Comparison of ENCODE assay signal across 21 cellular contexts in genomic region chr4:122832732-122833131, GRCh38. TPM values are rescaled to one million over a fixed set of nuclear protein-coding genes. Genes with fewer than 3 reads are reported as not detected.
DNase-seq lines count a peak whose midpoint lies in the region; ATAC-seq and TF ChIP-seq lines count a peak whose summit lies in the region.
"Had no signal": no experiment of that assay in that cellular context is flagged by ENCODE, and none has a peak within 500 bp of the region (broad histone marks: within the 10 kb centered on the region; RNA-seq: fewer than 3 reads in every experiment).

No MANE protein-coding gene starts in this region.

- peaks cover 48% of the 10 kb centered on the region for H3K4me1 Mint-ChIP-seq in GM23338

- peak overlapping the region; percentile 37 for H3K4me3 Mint-ChIP-seq in GM23338
- H3K4me3 Mint-ChIP-seq: activated CD4-positive, alpha-beta T cell treated with anti-CD3 and anti-CD28 coated beads, Interleukin-2, amount 10 ng/mL, durations not matched to agents 24 days and 14 days; activated CD8-positive, alpha-beta memory T cell treated with anti-CD3 and anti-CD28 coated beads, Interleukin-2, amount 10 ng/mL, durations not matched to agents 7 days and 5 days; T-cell had no signal

- H2AFZ ChIP-seq in GM23338 = no peak overlapping the region
- no peak overlapping the region for H2AFZ ChIP-seq in smooth muscle cell (ENCODE audit: low read depth)
- H2AFZ ChIP-seq: hepatocyte had no signal

- H4K20me1 ChIP-seq in GM23338 (replicated peaks; ENCODE audit: insufficient read depth) (peaks cover 50% of the 10 kb centered on the region), smooth muscle cell (ENCODE audit: low read depth) (peaks cover 6% of the 10 kb centered on the region)

- ATAC-seq in GM23338 (no peak), GM19324 (IDR thresholded peaks at IDR 0.05; ENCODE audit: low FRiP score, unreplicated experiment) (no peak), GM21576 (IDR thresholded peaks at IDR 0.05; ENCODE audit: unreplicated experiment) (no peak)
- ATAC-seq: activated CD8-positive, alpha-beta memory T cell treated with anti-CD3 and anti-CD28 coated beads, Interleukin-2, amount 10 ng/mL, durations not matched to agents 7 days and 5 days; activated naive CD4-positive, alpha-beta T cell treated with anti-CD3 and anti-CD28 coated beads, Interleukin-2, amount 50 U/mL, for 72 hours; sciatic nerve; T-cell had no signal

- H3K36me3 ChIP-seq in GM23338 (ENCODE audit: insufficient read depth) = no peaks in the 10 kb centered on the region; the same call in 1 of the 2 replicates
- H3K36me3 ChIP-seq in adipocyte (ENCODE audit: control insufficient read depth, insufficient read depth, low read length, severe bottlenecking) = peaks cover 5% of the 10 kb centered on the region
- no peaks in the 10 kb centered on the region for H3K36me3 ChIP-seq in smooth muscle cell (ENCODE audit: low read depth)
- H3K36me3 ChIP-seq: BLaER1 treated with 17β-estradiol and CSF1 and Interleukin-3, amounts not matched to agents 10 nM and 100 nM; brain microvascular endothelial cell; ovary had no signal

- peaks cover 82% of the 10 kb centered on the region for H3K4me1 ChIP-seq in GM23338 (ENCODE audit: insufficient read depth)
- H3K4me1 ChIP-seq in adipocyte (ENCODE audit: control insufficient read depth, insufficient read depth, low read length) = peaks cover 67% of the 10 kb centered on the region
- H3K4me1 ChIP-seq in smooth muscle cell (ENCODE audit: low read depth) = peaks cover 32% of the 10 kb centered on the region

- H3F3A ChIP-seq in GM23338 (replicated peaks; ENCODE audit: low read depth) = peaks cover 2% of the 10 kb centered on the region
- peaks cover 4% of the 10 kb centered on the region for H3F3A ChIP-seq in smooth muscle cell (ENCODE audit: low read depth)

- H3K27ac ChIP-seq in GM23338 (ENCODE audit: low read depth) (peak overlapping the region; percentile 28; the same call in 1 of the 2 replicates), smooth muscle cell (ENCODE audit: low read depth) (no peak overlapping the region)
- H3K27ac ChIP-seq: BLaER1 treated with 17β-estradiol and CSF1 and Interleukin-3, amounts not matched to agents 10 nM and 100 nM; brain microvascular endothelial cell; hepatocyte; ovary had no signal

- H3K27ac Mint-ChIP-seq in GM23338 = no peak overlapping the region
- H3K27ac Mint-ChIP-seq: activated CD4-positive, alpha-beta T cell treated with anti-CD3 and anti-CD28 coated beads, Interleukin-2, amount 10 ng/mL, durations not matched to agents 24 days and 14 days; activated CD8-positive, alpha-beta memory T cell treated with anti-CD3 and anti-CD28 coated beads, Interleukin-2, amount 10 ng/mL, durations not matched to agents 7 days and 5 days; activated naive CD4-positive, alpha-beta T cell treated with anti-CD3 and anti-CD28 coated beads, Interleukin-2, amount 50 U/mL, for 72 hours; T-cell had no signal

- H3K9me2 ChIP-seq in GM23338 (ENCODE audit: insufficient read depth) = no peaks in the 10 kb centered on the region

- peaks cover 52% of the 10 kb centered on the region for H3K36me3 Mint-ChIP-seq in GM23338 (ENCODE audit: low read depth)
- H3K36me3 Mint-ChIP-seq: T-cell had no signal

- peaks cover 9% of the 10 kb centered on the region for H3K27me3 Mint-ChIP-seq in GM23338 (ENCODE audit: insufficient read depth, low read depth, poor library complexity)

- H3K4me2 ChIP-seq in GM23338 (peak overlapping the region; percentile 72), smooth muscle cell (peak overlapping the region; percentile 15)
- H3K4me2 ChIP-seq: BLaER1 treated with 17β-estradiol and CSF1 and Interleukin-3, amounts not matched to agents 10 nM and 100 nM; hepatocyte had no signal

- H3K9me3 ChIP-seq in adipocyte (ENCODE audit: control insufficient read depth, low read length) = no peaks in the 10 kb centered on the region
- no peaks in the 10 kb centered on the region for H3K9me3 ChIP-seq in smooth muscle cell (replicated peaks; ENCODE audit: low read depth)
- H3K9me3 ChIP-seq: ovary had no signal

- H3K27me3 ChIP-seq in GM23338 (ENCODE audit: insufficient read depth) (no peaks in the 10 kb centered on the region), adipocyte (replicated peaks; ENCODE audit: control insufficient read depth, insufficient read depth, low read length) (no peaks in the 10 kb centered on the region), smooth muscle cell (ENCODE audit: low read depth) (peaks cover 4% of the 10 kb centered on the region)
- H3K27me3 ChIP-seq: brain microvascular endothelial cell, ovary had no signal

- TF ChIP-seq CTCF in GM23338 (conservative IDR thresholded peaks at IDR 0.05; ENCODE audit: low read depth in 2 of 2) = no peak
- TF ChIP-seq CTCF in smooth muscle cell (IDR thresholded peaks at IDR 0.05; ENCODE audit: borderline replicate concordance, insufficient read depth, poor library complexity, severe bottlenecking) = no peak

- no peak overlapping the region for H3K9ac ChIP-seq in adipocyte (ENCODE audit: low read length)
- H3K9ac ChIP-seq in smooth muscle cell (ENCODE audit: low read depth) = no peak overlapping the region
- H3K9ac ChIP-seq: BLaER1 treated with 17β-estradiol and CSF1 and Interleukin-3, amounts not matched to agents 10 nM and 100 nM had no signal

- H3K79me2 ChIP-seq in GM23338 (replicated peaks; ENCODE audit: insufficient read depth) (peaks cover 96% of the 10 kb centered on the region), smooth muscle cell (ENCODE audit: low read depth) (peaks cover 55% of the 10 kb centered on the region)

- peak overlapping the region; percentile 68 for H3K4me3 ChIP-seq in GM23338
- no peak overlapping the region for H3K4me3 ChIP-seq in adipocyte (ENCODE audit: low read length)
- no peak overlapping the region for H3K4me3 ChIP-seq in smooth muscle cell
- H3K4me3 ChIP-seq: BLaER1 treated with 17β-estradiol and CSF1 and Interleukin-3, amounts not matched to agents 10 nM and 100 nM; hepatocyte; ovary had no signal

- DNase-seq in GM23338 (ENCODE audit: low spot score) = no peak
- DNase-seq in adipocyte (ENCODE audit: low read depth) = peak; percentile 25
- peak; percentile 41 for DNase-seq in glomerular visceral epithelial cell (ENCODE audit: extremely low spot score)
- no peak for DNase-seq in smooth muscle cell (lab: John Stamatoyannopoulos, UW; ENCODE audit: unreplicated experiment)
- DNase-seq in NCI-H524 treated with DMSO at 0.1 percent for 48 hours (lab: John Stamatoyannopoulos, UW) = no peak
- DNase-seq: activated CD4-positive, alpha-beta T cell treated with anti-CD3 and anti-CD28 coated beads, Interleukin-2, amount 10 ng/mL, durations not matched to agents 24 days and 14 days; activated CD8-positive, alpha-beta memory T cell treated with anti-CD3 and anti-CD28 coated beads, Interleukin-2, amount 10 ng/mL, durations not matched to agents 7 days and 5 days; brain microvascular endothelial cell; Calu3; cortex of kidney; KBM-7; NCI-H187; ovary; SHP77 treated with DMSO at 0.1 percent for 48 hours; T-cell had no signal

- 47% methylated on average over 1 of the region's 1 CpG for WGBS in smooth muscle cell (ENCODE audit: low lambda C conversion rate)

- H3K9me3 Mint-ChIP-seq in GM23338 = no peaks in the 10 kb centered on the region
- H3K9me3 Mint-ChIP-seq: activated CD4-positive, alpha-beta T cell treated with anti-CD3 and anti-CD28 coated beads, Interleukin-2, amount 10 ng/mL, durations not matched to agents 24 days and 14 days; activated naive CD4-positive, alpha-beta T cell treated with anti-CD3 and anti-CD28 coated beads, Interleukin-2, amount 50 U/mL, for 72 hours; T-cell had no signal

TF ChIP-seq in GM23338, 12 proteins besides CTCF, POLR2A, EP300 and RAD21 (continues in another document):
- TF ChIP-seq POLR2AphosphoS5 (IDR thresholded peaks at IDR 0.05; ENCODE audit: low read depth) (no peak), EZH2 (IDR thresholded peaks at IDR 0.05; ENCODE audit: low read depth, unreplicated experiment) (no peak), ZNF331 (CRISPR knock-in tag; IDR thresholded peaks at IDR 0.05; ENCODE audit: low read depth) (no peak), STAT1 (IDR thresholded peaks at IDR 0.05; ENCODE audit: unreplicated experiment) (no peak), ETS1 (IDR thresholded peaks at IDR 0.05) (no peak), ZNF114 (CRISPR knock-in tag; IDR thresholded peaks at IDR 0.05) (no peak), EZH2phosphoT487 (IDR thresholded peaks at IDR 0.05; ENCODE audit: unreplicated experiment) (no peak), CREB1 (CRISPR knock-in tag; IDR thresholded peaks at IDR 0.05; ENCODE audit: low read depth) (no peak), JUNB (IDR thresholded peaks at IDR 0.05; ENCODE audit: unreplicated experiment) (no peak)

RNA-seq across cellular contexts. Expression of gene FGF2, which starts 6.1 kb away (rescaled TPM):
- 84.4 and 96.0 TPM in 2 replicates for total RNA-seq in GM23338 (2014; rRNA removed; shearing (Covaris generic))
- 28.3 and 28.8 TPM in 2 replicates for polyA plus RNA-seq in GM23338 (2016; fragmentation: Nextera tagmentation; extraction: Ambion mirVana)
- total RNA-seq in smooth muscle cell = 17.7 and 18.9 TPM in 2 replicates
- polyA plus RNA-seq in smooth muscle cell = 9.4 and 11.8 TPM in 2 replicates

Comparison
In these comparisons a context has a peak if more than half of its experiments do, and no peak if none do; other contexts are left out.
1. DNase-seq: peak in adipocyte (single experiment) and glomerular visceral epithelial cell (single experiment); none in GM23338 (single experiment), smooth muscle cell (single experiment) and NCI-H524 treated with DMSO at 0.1 percent for 48 hours (single experiment).